In the genomic region with DNA sequence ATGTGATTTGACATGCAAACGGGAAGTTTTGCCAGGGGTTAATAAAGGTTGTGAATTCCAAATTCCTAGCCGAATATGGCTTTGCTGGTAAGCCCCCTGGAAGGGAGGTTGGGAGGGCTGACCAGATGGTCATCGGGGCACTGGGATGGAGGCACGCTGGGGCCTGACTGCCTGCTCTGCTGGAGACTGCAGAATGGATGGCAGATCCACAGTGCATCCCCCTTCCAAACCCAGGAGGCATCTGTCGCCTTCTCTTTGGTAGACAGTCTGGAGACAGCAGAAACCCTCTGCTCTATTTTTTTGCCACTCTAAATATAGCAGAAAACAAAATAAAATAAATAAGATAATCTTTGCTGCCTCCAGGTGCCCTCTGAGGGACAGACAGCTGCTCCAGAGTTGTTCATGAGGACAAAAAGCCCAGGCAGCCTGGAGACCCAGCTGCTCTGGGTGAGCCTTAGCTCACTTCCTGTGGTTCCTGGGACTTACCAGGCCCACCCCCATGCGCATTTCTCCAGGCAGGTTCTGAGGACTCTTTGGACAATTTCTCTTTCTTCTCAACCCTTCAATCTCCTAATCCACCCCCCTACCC, we compare ENCODE assay signal across 20 cellular contexts. TPM values are rescaled to one million over a fixed set of nuclear protein-coding genes. Genes with fewer than 3 reads are reported as not detected.
A peak's percentile ranks its signal among the peaks of the same experiment; 100 is the strongest.
DNase-seq lines count a peak whose midpoint lies in the region; ATAC-seq, FAIRE-seq and TF ChIP-seq lines count a peak whose summit lies in the region.
"Had no signal": no experiment of that assay in that cellular context is flagged by ENCODE, and none has a peak within 500 bp of the region (broad histone marks: within the 10 kb centered on the region; RNA-seq: fewer than 3 reads in every experiment).

No MANE protein-coding gene starts in this region.

- in situ Hi-C loops in GM12878 (cut with MboI): no loop called here

- RAD21 ChIA-PET in GM12878 (lab: Charles Lee; ENCODE audit: unreplicated experiment): no interaction called here

- no peak overlapping the region for H2AFZ ChIP-seq in GM12878 (ENCODE audit: control insufficient read depth, low read depth, low read length)

- peaks cover 25 to 36% of the 10 kb centered on the region in 2 experiments for H3K36me3 ChIP-seq in GM12878 (ENCODE audit: control insufficient read depth in 2 of 2, insufficient read depth in 2 of 2, low read length in 1 of 2)

- peaks cover 2% of the 10 kb centered on the region for H3K79me2 ChIP-seq in GM12878 (ENCODE audit: control insufficient read depth, insufficient read depth, low read length)

- SMC1A ChIA-PET in GM12878 (lab: Charles Lee; ENCODE audit: uncharacterized antibody, unreplicated experiment): no interaction called here

- TF ChIP-seq POLR2A in GM12878 (IDR thresholded peaks at IDR 0.05; ENCODE audit: low read depth, low read length): peak; percentile 20; the same call in 1 of the 2 replicates

- H3K4me1 ChIP-seq in GM12878 (ENCODE audit: control insufficient read depth, insufficient read depth, low read length): peaks cover 6% of the 10 kb centered on the region

- no peak for TF ChIP-seq CTCF in GM12878 (IDR thresholded peaks at IDR 0.05 in 2 of 3, conservative IDR thresholded peaks at IDR 0.05 in 1 of 3; ENCODE audit: control insufficient read depth in 2 of 3, extremely low read depth in 1 of 3, insufficient read depth in 1 of 3, low read depth in 3 of 3, low read length in 3 of 3)

- TF ChIP-seq RAD21 in GM12878 (IDR thresholded peaks at IDR 0.05; ENCODE audit: insufficient read depth, low read depth, low read length): no peak

- no peak overlapping the region for H3K4me3 Mint-ChIP-seq in activated CD8-positive, alpha-beta memory T cell treated with anti-CD3 and anti-CD28 coated beads, Interleukin-2, amount 10 ng/mL, durations not matched to agents 7 days and 5 days
- no peak overlapping the region for H3K4me3 Mint-ChIP-seq in stimulated activated effector memory CD8-positive, alpha-beta T cell treated with anti-CD3 and anti-CD28 coated beads, Interleukin-12 subunit alpha, Interleukin-12 subunit beta, amount 100 ng/mL, for 72 hours
- no peak overlapping the region for H3K4me3 Mint-ChIP-seq in stimulated activated memory B cell treated with anti-CD40 and anti-IgM and Interleukin-4, amounts not matched to agents 10 μg/mL and 1 μg/mL and 100 μg/mL, for 72 hours
- H3K4me3 Mint-ChIP-seq in activated CD4-positive, alpha-beta memory T cell treated with anti-CD3 and anti-CD28 coated beads for 36 hours: no peak overlapping the region
- H3K4me3 Mint-ChIP-seq: CD14-positive monocyte, HFFc6, mesothelial cell of epicardium had no signal

- no peak for DNase-seq in activated CD8-positive, alpha-beta memory T cell treated with anti-CD3 and anti-CD28 coated beads, Interleukin-2, amount 10 ng/mL, durations not matched to agents 7 days and 5 days
- no peak for DNase-seq in activated CD8-positive, alpha-beta memory T cell treated with anti-CD3 and anti-CD28 coated beads, Interleukin-2, amount 50 U/mL, for 48 hours
- DNase-seq in LHCN-M2 (ENCODE audit: low read depth): peak; percentile 49
- no peak for DNase-seq in GM12878 (ENCODE audit: low read depth, low spot score)
- DNase-seq in stimulated activated effector memory CD8-positive, alpha-beta T cell treated with anti-CD3 and anti-CD28 coated beads, Interleukin-12 subunit alpha, Interleukin-12 subunit beta, amount 100 ng/mL, for 72 hours (ENCODE audit: low spot score in 2 of 2): no peak
- DNase-seq in activated CD4-positive, alpha-beta memory T cell treated with anti-CD3 and anti-CD28 coated beads for 36 hours: no peak
- DNase-seq: ACHN; activated naive CD4-positive, alpha-beta T cell; DMS79 treated with DMSO at 0.1 percent for 48 hours; effector memory CD4-positive, alpha-beta T cell; esophagus squamous epithelium; HFFc6; left colon; NCI-H1105 treated with DMSO at 0.1 percent for 48 hours; stimulated activated CD4-positive, alpha-beta T cell treated with anti-CD3 and anti-CD28 coated beads, Interleukin-4, amount 100 ng/mL, for 4 hours had no signal

- no peak overlapping the region for H3K9ac ChIP-seq in GM12878 (ENCODE audit: control insufficient read depth, insufficient read depth, low read length)

- H3K9me3 Mint-ChIP-seq in activated CD8-positive, alpha-beta memory T cell treated with anti-CD3 and anti-CD28 coated beads, Interleukin-2, amount 10 ng/mL, durations not matched to agents 7 days and 5 days (ENCODE audit: low read depth): no peaks in the 10 kb centered on the region
- H3K9me3 Mint-ChIP-seq in stimulated activated effector memory CD8-positive, alpha-beta T cell treated with anti-CD3 and anti-CD28 coated beads, Interleukin-12 subunit alpha, Interleukin-12 subunit beta, amount 100 ng/mL, for 72 hours: no peaks in the 10 kb centered on the region
- H3K9me3 Mint-ChIP-seq in stimulated activated memory B cell treated with anti-CD40 and anti-IgM and Interleukin-4, amounts not matched to agents 10 μg/mL and 1 μg/mL and 100 μg/mL, for 72 hours: no peaks in the 10 kb centered on the region
- H3K9me3 Mint-ChIP-seq in activated CD4-positive, alpha-beta memory T cell treated with anti-CD3 and anti-CD28 coated beads for 36 hours: no peaks in the 10 kb centered on the region
- H3K9me3 Mint-ChIP-seq: HFFc6, mesothelial cell of epicardium had no signal

- no peak for FAIRE-seq in GM12878 (lab: Jason Lieb, UNC)

- H3K9me3 ChIP-seq in GM12878 (replicated peaks; ENCODE audit: control insufficient read depth, insufficient read depth, low read length): no peaks in the 10 kb centered on the region
- H3K9me3 ChIP-seq: esophagus squamous epithelium had no signal

- H3K27ac Mint-ChIP-seq in activated CD8-positive, alpha-beta memory T cell treated with anti-CD3 and anti-CD28 coated beads, Interleukin-2, amount 10 ng/mL, durations not matched to agents 7 days and 5 days: peak overlapping the region; percentile 30
- peak overlapping the region; percentile 8 for H3K27ac Mint-ChIP-seq in stimulated activated effector memory CD8-positive, alpha-beta T cell treated with anti-CD3 and anti-CD28 coated beads, Interleukin-12 subunit alpha, Interleukin-12 subunit beta, amount 100 ng/mL, for 72 hours
- no peak overlapping the region for H3K27ac Mint-ChIP-seq in stimulated activated memory B cell treated with anti-CD40 and anti-IgM and Interleukin-4, amounts not matched to agents 10 μg/mL and 1 μg/mL and 100 μg/mL, for 72 hours
- no peak overlapping the region for H3K27ac Mint-ChIP-seq in activated CD4-positive, alpha-beta memory T cell treated with anti-CD3 and anti-CD28 coated beads for 36 hours
- H3K27ac Mint-ChIP-seq: HFFc6, mesothelial cell of epicardium had no signal

- H3K27me3 ChIP-seq in GM12878 (replicated peaks in 1 of 2; ENCODE audit: control insufficient read depth in 2 of 2, insufficient read depth in 2 of 2, low read length in 1 of 2): no peaks in the 10 kb centered on the region
- H3K27me3 ChIP-seq: esophagus squamous epithelium had no signal

- CTCF ChIA-PET in activated CD8-positive, alpha-beta memory T cell treated with anti-CD3 and anti-CD28 coated beads, Interleukin-2, amount 10 ng/mL, durations not matched to agents 7 days and 5 days (lab: Charles Lee): interaction anchor here (2.6 to 7.0 kb wide), 2 partner anchors 55 to 126 kb away, joined by 6 to 130 read pairs; partner anchors contain the start of gene MAPKBP1
- CTCF ChIA-PET in GM12878 (lab: Yijun Ruan, JAX): interaction anchor here (1.2 kb wide), 1 partner anchor 89 kb away, joined by 3 read pairs; no protein-coding TSS in a partner anchor
- CTCF ChIA-PET in activated CD4-positive, alpha-beta memory T cell treated with anti-CD3 and anti-CD28 coated beads for 36 hours (lab: Charles Lee): interaction anchor here (1.2 kb wide), 1 partner anchor 127 kb away, joined by 4 read pairs; no protein-coding TSS in a partner anchor

- POLR2A ChIA-PET in GM12878 (lab: Charles Lee): no interaction called here
- POLR2A ChIA-PET in activated CD4-positive, alpha-beta memory T cell treated with anti-CD3 and anti-CD28 coated beads for 36 hours (lab: Charles Lee): interaction anchor here (1.8 kb wide), 1 partner anchor 37 kb away, joined by 4 read pairs; no protein-coding TSS in a partner anchor

- intact Hi-C loops in GM12878 (cut with micrococcal nuclease; ENCODE audit: unreplicated experiment): loop anchor here (5.0 kb wide), 1 partner anchor 73 kb away; the partner anchor contains the start of gene JMJD7
- intact Hi-C loops in activated CD4-positive, alpha-beta memory T cell treated with anti-CD3 and anti-CD28 coated beads for 36 hours (cut with micrococcal nuclease): loop anchor here (10.0 kb wide), 1 partner anchor 315 kb away; no protein-coding TSS in a partner anchor

- BruUV-seq in GM12878 (replicated peaks; lab: Mats Ljungman, UMichigan): TSS peak; percentile 34

- H3K27ac ChIP-seq in GM12878 (ENCODE audit: control insufficient read depth, insufficient read depth): no peak overlapping the region
- H3K27ac ChIP-seq: esophagus squamous epithelium had no signal

- TF ChIP-seq EP300 in GM12878 (IDR thresholded peaks at IDR 0.05; ENCODE audit: borderline replicate concordance in 1 of 2, control insufficient read depth in 1 of 2, low read depth in 2 of 2, low read length in 2 of 2): no peak

- peaks cover 9% of the 10 kb centered on the region for H3K36me3 Mint-ChIP-seq in activated CD8-positive, alpha-beta memory T cell treated with anti-CD3 and anti-CD28 coated beads, Interleukin-2, amount 10 ng/mL, durations not matched to agents 7 days and 5 days
- peaks cover 86% of the 10 kb centered on the region for H3K36me3 Mint-ChIP-seq in stimulated activated effector memory CD8-positive, alpha-beta T cell treated with anti-CD3 and anti-CD28 coated beads, Interleukin-12 subunit alpha, Interleukin-12 subunit beta, amount 100 ng/mL, for 72 hours
- H3K36me3 Mint-ChIP-seq in stimulated activated memory B cell treated with anti-CD40 and anti-IgM and Interleukin-4, amounts not matched to agents 10 μg/mL and 1 μg/mL and 100 μg/mL, for 72 hours: peaks cover 22% of the 10 kb centered on the region
- H3K36me3 Mint-ChIP-seq in activated CD4-positive, alpha-beta memory T cell treated with anti-CD3 and anti-CD28 coated beads for 36 hours: peaks cover 32% of the 10 kb centered on the region

- 75% methylated on average over 6 of the region's 6 CpGs for WGBS in GM12878 (ENCODE audit: insufficient coverage, insufficient replicate concordance, low lambda C conversion rate, missing lambda C conversion rate)

- H3K4me1 Mint-ChIP-seq in activated CD8-positive, alpha-beta memory T cell treated with anti-CD3 and anti-CD28 coated beads, Interleukin-2, amount 10 ng/mL, durations not matched to agents 7 days and 5 days: peaks cover 30% of the 10 kb centered on the region
- peaks cover 17% of the 10 kb centered on the region for H3K4me1 Mint-ChIP-seq in stimulated activated effector memory CD8-positive, alpha-beta T cell treated with anti-CD3 and anti-CD28 coated beads, Interleukin-12 subunit alpha, Interleukin-12 subunit beta, amount 100 ng/mL, for 72 hours
- peaks cover 18% of the 10 kb centered on the region for H3K4me1 Mint-ChIP-seq in stimulated activated memory B cell treated with anti-CD40 and anti-IgM and Interleukin-4, amounts not matched to agents 10 μg/mL and 1 μg/mL and 100 μg/mL, for 72 hours
- H3K4me1 Mint-ChIP-seq in activated CD4-positive, alpha-beta memory T cell treated with anti-CD3 and anti-CD28 coated beads for 36 hours (ENCODE audit: low read depth): peaks cover 18% of the 10 kb centered on the region

- no peaks in the 10 kb centered on the region for H3K27me3 Mint-ChIP-seq in activated CD8-positive, alpha-beta memory T cell treated with anti-CD3 and anti-CD28 coated beads, Interleukin-2, amount 10 ng/mL, durations not matched to agents 7 days and 5 days
- H3K27me3 Mint-ChIP-seq in stimulated activated memory B cell treated with anti-CD40 and anti-IgM and Interleukin-4, amounts not matched to agents 10 μg/mL and 1 μg/mL and 100 μg/mL, for 72 hours: no peaks in the 10 kb centered on the region
- no peaks in the 10 kb centered on the region for H3K27me3 Mint-ChIP-seq in activated CD4-positive, alpha-beta memory T cell treated with anti-CD3 and anti-CD28 coated beads for 36 hours

- H4K20me1 ChIP-seq in GM12878 (ENCODE audit: control insufficient read depth, insufficient read depth): no peaks in the 10 kb centered on the region; the same call in 1 of the 2 replicates

- no peak overlapping the region for H3K4me3 ChIP-seq in GM12878
- H3K4me3 ChIP-seq: esophagus squamous epithelium, smooth muscle cell had no signal

- ATAC-seq in activated CD8-positive, alpha-beta memory T cell treated with anti-CD3 and anti-CD28 coated beads, Interleukin-2, amount 10 ng/mL, durations not matched to agents 7 days and 5 days: no peak
- ATAC-seq in GM12878 (no peak), HG03354 (IDR thresholded peaks at IDR 0.05; ENCODE audit: poor library complexity, severe bottlenecking, unreplicated experiment) (no peak)
- ATAC-seq in stimulated activated effector memory CD8-positive, alpha-beta T cell treated with anti-CD3 and anti-CD28 coated beads, Interleukin-12 subunit alpha, Interleukin-12 subunit beta, amount 100 ng/mL, for 72 hours: no peak
- no peak for ATAC-seq in stimulated activated memory B cell treated with anti-CD40 and anti-IgM and Interleukin-4, amounts not matched to agents 10 μg/mL and 1 μg/mL and 100 μg/mL, for 72 hours
- ATAC-seq: left colon had no signal

- no peak overlapping the region for H3K4me2 ChIP-seq in GM12878 (ENCODE audit: control insufficient read depth, insufficient read depth)
- H3K4me2 ChIP-seq: smooth muscle cell had no signal

RNA-seq across cellular contexts. Expression of gene SPTBN5, which starts 6.1 kb away (rescaled TPM):
- total RNA-seq in activated CD8-positive, alpha-beta memory T cell treated with anti-CD3 and anti-CD28 coated beads, Interleukin-2, amount 10 ng/mL, durations not matched to agents 7 days and 5 days: under 1 TPM; 0.54 to 0.91 TPM
- total RNA-seq in LHCN-M2 (2014; rRNA removed): 0.69 and 0.90 TPM in 2 replicates
- 0.28 TPM for polyA plus RNA-seq in LHCN-M2 (2012)
- total RNA-seq in GM12878 (2013; cell fraction: nucleolus; rRNA removed): 0.15 and 0.17 TPM in 2 replicates
- total RNA-seq in GM12878 (2014; rRNA removed): 0.06 and 0.44 TPM in 2 replicates
- under 0.01 TPM in 1 of 2 replicates, not detected in the other for total RNA-seq in GM12878 (2014; rRNA removed; fragmentation: Illumina TruSeq; extraction: Trizol)
- 0.05 and 0.18 TPM in 2 replicates for total RNA-seq in GM12878 (2021)
- polyA plus RNA-seq in GM12878 (2011; ENCODE audit: low read depth): 0.04 TPM
- 0.01 and 0.03 TPM in 2 replicates for polyA plus RNA-seq in GM12878 (2011; rRNA removed)
- polyA plus RNA-seq in GM12878 (2011; cell fraction: cytosol; rRNA removed): 0.01 and 0.02 TPM in 2 replicates
- 0.29 and 0.57 TPM in 2 replicates for polyA plus RNA-seq in GM12878 (2011; cell fraction: nucleus; rRNA removed)
- 0.08 and 0.11 TPM in 2 replicates for polyA plus RNA-seq in GM12878 (2012)
- 0.01 TPM in 1 of 2 replicates, not detected in the other for polyA plus RNA-seq in GM12878 (2014; fragmentation: Illumina TruSeq; extraction: Trizol)
- polyA plus RNA-seq in GM12878 (2014; fragmentation: Nextera tagmentation; extraction: Ambion mirVana): not detected
- 0.06 and 0.10 TPM in 2 replicates for polyA plus RNA-seq in GM12878 (2014; rRNA removed)
- polyA plus RNA-seq in GM12878 (2016; fragmentation: Nextera tagmentation; extraction: Ambion mirVana): not detected
- polyA minus RNA-seq in GM12878 (2011; rRNA and poly(A)+ RNA removed): 0.05 TPM in 1 of 2 replicates, not detected in the other
- polyA minus RNA-seq in GM12878 (2011; cell fraction: cytosol; rRNA and poly(A)+ RNA removed): not detected in 2 replicates
- under 0.01 and 0.10 TPM in 2 replicates for polyA minus RNA-seq in GM12878 (2011; cell fraction: nucleus; rRNA and poly(A)+ RNA removed)
- 1 to 10 TPM in 1 of 2 experiments, under 1 TPM in 1; 0.88 to 1.6 TPM for total RNA-seq in activated CD4-positive, alpha-beta memory T cell treated with anti-CD3 and anti-CD28 coated beads for 36 hours
- polyA plus RNA-seq: CD14-positive monocyte had no signal

Comparison
In these comparisons a context has a peak if more than half of its experiments do, and no peak if none do; other contexts are left out.
1. H3K27ac Mint-ChIP-seq: peak in activated CD8-positive, alpha-beta memory T cell treated with anti-CD3 and anti-CD28 coated beads, Interleukin-2, amount 10 ng/mL, durations not matched to agents 7 days and 5 days (single experiment) and stimulated activated effector memory CD8-positive, alpha-beta T cell treated with anti-CD3 and anti-CD28 coated beads, Interleukin-12 subunit alpha, Interleukin-12 subunit beta, amount 100 ng/mL, for 72 hours (single experiment); none in stimulated activated memory B cell treated with anti-CD40 and anti-IgM and Interleukin-4, amounts not matched to agents 10 μg/mL and 1 μg/mL and 100 μg/mL, for 72 hours (single experiment) and activated CD4-positive, alpha-beta memory T cell treated with anti-CD3 and anti-CD28 coated beads for 36 hours (single experiment).